Comparison of ENCODE assay signal across 1 cellular context in the genomic region with DNA sequence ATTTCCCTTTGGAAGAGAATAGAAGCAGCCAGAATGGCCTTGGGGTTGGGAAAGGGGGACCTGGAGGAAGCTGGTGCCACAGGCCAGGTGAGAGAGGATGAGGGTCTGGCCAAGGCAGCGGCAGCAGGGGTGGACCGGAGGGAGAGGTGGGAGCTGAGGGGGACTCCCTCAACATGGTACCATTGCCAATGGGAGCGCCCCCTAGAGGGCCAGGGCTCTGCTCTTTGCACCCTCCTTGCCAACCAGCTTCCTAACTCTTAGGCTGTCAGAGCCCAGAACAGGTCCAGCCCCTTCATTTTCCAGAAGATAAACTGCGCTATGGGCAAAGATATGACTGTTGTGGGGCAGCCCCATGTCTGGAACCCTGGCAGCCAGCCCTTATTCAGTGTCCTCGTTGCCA.
TF ChIP-seq lines count a peak whose summit lies in the region.

No MANE protein-coding gene starts in this region.

TF ChIP-seq in H1, 55 proteins besides CTCF, POLR2A, EP300 and RAD21:
- TF ChIP-seq KDM5A (IDR thresholded peaks at IDR 0.05; ENCODE audit: low read length) (no peak), CREB1 (IDR thresholded peaks at IDR 0.05) (no peak), TAF7 (optimal IDR thresholded peaks at IDR 0.05; ENCODE audit: borderline replicate concordance, low read depth, low read length) (no peak), NANOG (IDR thresholded peaks at IDR 0.05; ENCODE audit: insufficient read depth, low read depth, low read length, poor library complexity, severe bottlenecking) (no peak), SAP30 (IDR thresholded peaks at IDR 0.05; ENCODE audit: insufficient read depth, insufficient replicate concordance, low read length) (no peak), SP4 (IDR thresholded peaks at IDR 0.05; ENCODE audit: low read length) (no peak), KDM1A (IDR thresholded peaks at IDR 0.05; ENCODE audit: borderline replicate concordance, low read length) (no peak), SP2 (IDR thresholded peaks at IDR 0.05; ENCODE audit: low read length) (no peak), TCF12 (IDR thresholded peaks at IDR 0.05; ENCODE audit: low read depth, low read length) (no peak)
- TF ChIP-seq, protein P1, sequence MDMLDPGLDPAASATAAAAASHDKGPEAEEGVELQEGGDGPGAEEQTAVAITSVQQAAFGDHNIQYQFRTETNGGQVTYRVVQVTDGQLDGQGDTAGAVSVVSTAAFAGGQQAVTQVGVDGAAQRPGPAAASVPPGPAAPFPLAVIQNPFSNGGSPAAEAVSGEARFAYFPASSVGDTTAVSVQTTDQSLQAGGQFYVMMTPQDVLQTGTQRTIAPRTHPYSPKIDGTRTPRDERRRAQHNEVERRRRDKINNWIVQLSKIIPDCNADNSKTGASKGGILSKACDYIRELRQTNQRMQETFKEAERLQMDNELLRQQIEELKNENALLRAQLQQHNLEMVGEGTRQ (IDR thresholded peaks at IDR 0.05; ENCODE audit: low read length): no peak
